In genomic region chr2:156319811-156320490, GRCh38 we compare ENCODE assay signal across 9 cellular contexts. TPM values are rescaled to one million over a fixed set of nuclear protein-coding genes. Genes with fewer than 3 reads are reported as not detected.
DNase-seq lines count a peak whose midpoint lies in the region; ATAC-seq and TF ChIP-seq lines count a peak whose summit lies in the region.
"Had no signal": no experiment of that assay in that cellular context is flagged by ENCODE, and none has a peak within 500 bp of the region (broad histone marks: within the 10 kb centered on the region; RNA-seq: fewer than 3 reads in every experiment).

No MANE protein-coding gene starts in this region.

- H3K4me1 ChIP-seq in mucosa of rectum (ENCODE audit: control insufficient read depth in 2 of 2, insufficient read depth in 2 of 2, low read length in 2 of 2) (peaks cover 7 to 19% of the 10 kb centered on the region in 2 donors), vagina (peaks cover 34% of the 10 kb centered on the region)

- H3K9me3 Mint-ChIP-seq in activated naive CD4-positive, alpha-beta T cell treated with anti-CD3 and anti-CD28 coated beads for 36 hours: no peaks in the 10 kb centered on the region
- no peaks in the 10 kb centered on the region for H3K9me3 Mint-ChIP-seq in activated naive CD4-positive, alpha-beta T cell treated with anti-CD3 and anti-CD28 coated beads, Interleukin-2, amount 10 ng/mL, durations not matched to agents 7 days and 5 days

- H3K27me3 ChIP-seq in mucosa of rectum (ENCODE audit: control insufficient read depth in 2 of 2, insufficient read depth in 2 of 2, low read length in 2 of 2): peaks cover 5 to 16% of the 10 kb centered on the region in 2 donors
- H3K27me3 ChIP-seq in vagina: peaks cover 3% of the 10 kb centered on the region
- peaks cover 2% of the 10 kb centered on the region; the same call in 1 of the 2 replicates for H3K27me3 ChIP-seq in MG63

- ATAC-seq in GM18511 (IDR thresholded peaks at IDR 0.05; ENCODE audit: unreplicated experiment): no peak
- ATAC-seq in HG03280 (IDR thresholded peaks at IDR 0.05; ENCODE audit: unreplicated experiment): no peak

- H3K9ac ChIP-seq in mucosa of rectum (ENCODE audit: low read depth in 1 of 2, low read length in 2 of 2): peak overlapping the region; percentile 15 to 20

- peaks cover 70% of the 10 kb centered on the region for H3K27me3 Mint-ChIP-seq in activated naive CD4-positive, alpha-beta T cell treated with anti-CD3 and anti-CD28 coated beads for 36 hours (ENCODE audit: low read depth)
- peaks cover 74% of the 10 kb centered on the region for H3K27me3 Mint-ChIP-seq in activated naive CD4-positive, alpha-beta T cell treated with anti-CD3 and anti-CD28 coated beads, Interleukin-2, amount 10 ng/mL, durations not matched to agents 7 days and 5 days

- peaks cover 0 to 3% of the 10 kb centered on the region in 2 donors for H3K9me3 ChIP-seq in mucosa of rectum (ENCODE audit: control insufficient read depth in 2 of 2, low read length in 2 of 2)
- H3K9me3 ChIP-seq in vagina: no peaks in the 10 kb centered on the region
- H3K9me3 ChIP-seq in MG63: no peaks in the 10 kb centered on the region

- intact Hi-C loops in activated naive CD4-positive, alpha-beta T cell treated with anti-CD3 and anti-CD28 coated beads for 36 hours (cut with micrococcal nuclease): loop anchor here (5.0 kb wide), 1 partner anchor 577 kb away; no protein-coding TSS in a partner anchor
- intact Hi-C loops in vagina (cut with DNase I): no loop called here

- H3K27ac Mint-ChIP-seq in activated naive CD4-positive, alpha-beta T cell treated with anti-CD3 and anti-CD28 coated beads for 36 hours: no peak overlapping the region
- no peak overlapping the region for H3K27ac Mint-ChIP-seq in activated naive CD4-positive, alpha-beta T cell treated with anti-CD3 and anti-CD28 coated beads, Interleukin-2, amount 10 ng/mL, durations not matched to agents 7 days and 5 days

- H3K4me3 ChIP-seq in epithelial cell of esophagus (ENCODE audit: low read length) (peak overlapping the region; percentile 54), mucosa of rectum (ENCODE audit: low read length in 2 of 2) (peak overlapping the region; percentile 65 to 73), vagina (peak overlapping the region; percentile 44 to 49), MG63 (no peak overlapping the region)

- H3K36me3 ChIP-seq in mucosa of rectum (ENCODE audit: control insufficient read depth in 2 of 2, insufficient read depth in 2 of 2, low read length in 2 of 2) (no peaks in the 10 kb centered on the region), vagina (peaks cover 0 to under 1% of the 10 kb centered on the region in 2 donors), MG63 (no peaks in the 10 kb centered on the region)

- peak overlapping the region; percentile 49 for H3K4me3 Mint-ChIP-seq in activated naive CD4-positive, alpha-beta T cell treated with anti-CD3 and anti-CD28 coated beads for 36 hours
- no peak overlapping the region for H3K4me3 Mint-ChIP-seq in activated naive CD4-positive, alpha-beta T cell treated with anti-CD3 and anti-CD28 coated beads, Interleukin-2, amount 10 ng/mL, durations not matched to agents 7 days and 5 days

- TF ChIP-seq POLR2A in vagina (IDR thresholded peaks at IDR 0.05): no peak

- TF ChIP-seq CTCF in epithelial cell of esophagus (IDR thresholded peaks at IDR 0.05; ENCODE audit: insufficient read depth, low read depth, low read length, missing control alignments) (no peak), vagina (IDR thresholded peaks at IDR 0.05) (no peak)

- H3K36me3 Mint-ChIP-seq in activated naive CD4-positive, alpha-beta T cell treated with anti-CD3 and anti-CD28 coated beads for 36 hours (ENCODE audit: low read depth): peaks cover 4% of the 10 kb centered on the region
- H3K36me3 Mint-ChIP-seq in activated naive CD4-positive, alpha-beta T cell treated with anti-CD3 and anti-CD28 coated beads, Interleukin-2, amount 10 ng/mL, durations not matched to agents 7 days and 5 days: peaks cover 6% of the 10 kb centered on the region

- CTCF ChIA-PET in activated naive CD4-positive, alpha-beta T cell treated with anti-CD3 and anti-CD28 coated beads for 36 hours (lab: Charles Lee): no interaction called here
- CTCF ChIA-PET in activated naive CD4-positive, alpha-beta T cell treated with anti-CD3 and anti-CD28 coated beads, Interleukin-2, amount 10 ng/mL, durations not matched to agents 7 days and 5 days (lab: Charles Lee): interaction anchor here (1.4 kb wide), 1 partner anchor 10 kb away, joined by 4 read pairs; no protein-coding TSS in a partner anchor

- H3K4me1 Mint-ChIP-seq in activated naive CD4-positive, alpha-beta T cell treated with anti-CD3 and anti-CD28 coated beads for 36 hours (ENCODE audit: low read depth): peaks cover 36% of the 10 kb centered on the region
- peaks cover 29% of the 10 kb centered on the region for H3K4me1 Mint-ChIP-seq in activated naive CD4-positive, alpha-beta T cell treated with anti-CD3 and anti-CD28 coated beads, Interleukin-2, amount 10 ng/mL, durations not matched to agents 7 days and 5 days

- no peak for DNase-seq in activated naive CD4-positive, alpha-beta T cell treated with anti-CD3 and anti-CD28 coated beads for 36 hours
- DNase-seq in activated naive CD4-positive, alpha-beta T cell treated with anti-CD3 and anti-CD28 coated beads, Interleukin-2, amount 10 ng/mL, durations not matched to agents 7 days and 5 days: no peak
- DNase-seq in epithelial cell of esophagus (ENCODE audit: low read depth) (no peak), vagina (ENCODE audit: extremely low spot score in 2 of 2) (no peak), MG63 (no peak)
- DNase-seq: DND-41 had no signal

- H3K27ac ChIP-seq in mucosa of rectum (ENCODE audit: low read depth in 2 of 2, low read length in 2 of 2): peak overlapping the region; percentile 50 to 61
- peak overlapping the region; percentile 61 for H3K27ac ChIP-seq in vagina

RNA-seq across cellular contexts. Expression of gene NR4A2, which starts 12.6 kb away (rescaled TPM):
- 10 to 100 TPM; 29.7 to 32.9 TPM for total RNA-seq in activated naive CD4-positive, alpha-beta T cell treated with anti-CD3 and anti-CD28 coated beads for 36 hours
- 17.2 TPM for total RNA-seq in vagina
- total RNA-seq in MG63 (2014; rRNA removed; shearing (Covaris generic); ENCODE audit: low replicate concordance): not detected in 2 replicates

Comparison
In these comparisons a context has a peak if more than half of its experiments do, and no peak if none do; other contexts are left out.
1. RNA of gene NR4A2, which starts 12.6 kb away (total RNA-seq): 29.7 to 32.9 TPM in activated naive CD4-positive, alpha-beta T cell treated with anti-CD3 and anti-CD28 coated beads for 36 hours and 17.2 TPM in vagina (single experiment); not detected in MG63; every median in the first group is over 10 times any median in the second.